In genomic region chr13:26719356-26719945, GRCh38 we compare ENCODE assay signal across 11 cellular contexts. TPM values are rescaled to one million over a fixed set of nuclear protein-coding genes. Genes with fewer than 3 reads are reported as not detected.
DNase-seq lines count a peak whose midpoint lies in the region; ATAC-seq, FAIRE-seq and TF ChIP-seq lines count a peak whose summit lies in the region.
"Had no signal": no experiment of that assay in that cellular context is flagged by ENCODE, and none has a peak within 500 bp of the region (broad histone marks: within the 10 kb centered on the region; RNA-seq: fewer than 3 reads in every experiment).

No MANE protein-coding gene starts in this region.

- H3K4me3 ChIP-seq in HL-60 (replicated peaks; ENCODE audit: insufficient read depth, low read length) (no peak overlapping the region), endothelial cell of umbilical vein (replicated peaks in 1 of 3; ENCODE audit: insufficient read depth in 1 of 3, low read depth in 1 of 3, low read length in 3 of 3) (no peak overlapping the region), smooth muscle cell (no peak overlapping the region)

- peak; percentile 4 for TF ChIP-seq CTCF in HL-60 (IDR thresholded peaks at IDR 0.05; ENCODE audit: insufficient read depth, low read length)
- TF ChIP-seq CTCF in endothelial cell of umbilical vein (IDR thresholded peaks at IDR 0.05; ENCODE audit: extremely low read depth in 1 of 2, insufficient read depth in 1 of 2, low read depth in 1 of 2, low read length in 2 of 2) = peak in 1 of 2 donors; percentile 20
- no peak for TF ChIP-seq CTCF in smooth muscle cell (IDR thresholded peaks at IDR 0.05; ENCODE audit: borderline replicate concordance, insufficient read depth, poor library complexity, severe bottlenecking)

- dilution Hi-C loops in endothelial cell of umbilical vein (cut with MboI; ENCODE audit: extremely low pct_ligation_motif_present, low sequenced_read_pairs) = no loop called here

- H3K27ac ChIP-seq in HL-60 (replicated peaks) (peak overlapping the region; percentile 30; the same call in 1 of the 2 replicates), endothelial cell of umbilical vein (ENCODE audit: insufficient read depth, low read depth, low read length) (no peak overlapping the region), smooth muscle cell (ENCODE audit: low read depth) (no peak overlapping the region)

- peak; percentile 24 for FAIRE-seq in endothelial cell of umbilical vein (lab: Jason Lieb, UNC)

- H3K9me3 ChIP-seq in endothelial cell of umbilical vein (replicated peaks; ENCODE audit: control insufficient read depth, insufficient read depth, low read length) = no peaks in the 10 kb centered on the region
- no peaks in the 10 kb centered on the region for H3K9me3 ChIP-seq in smooth muscle cell (replicated peaks; ENCODE audit: low read depth)

- H3K4me2 ChIP-seq in endothelial cell of umbilical vein (ENCODE audit: insufficient read depth, low read length) = no peak overlapping the region
- H3K4me2 ChIP-seq in smooth muscle cell = no peak overlapping the region

- DNase-seq in AML-193 (lab: John Stamatoyannopoulos, UW) (peak; percentile 76 to 80), HL-60 (ENCODE audit: low read depth in 1 of 2, low spot score in 1 of 2) (peak; percentile 21 to 71), NOMO-1 (lab: John Stamatoyannopoulos, UW; ENCODE audit: unreplicated experiment in 2 of 2) (peak; percentile 18 to 40), endothelial cell of umbilical vein (ENCODE audit: low read depth, low spot score) (peak; percentile 67), smooth muscle cell (lab: John Stamatoyannopoulos, UW; ENCODE audit: unreplicated experiment) (no peak), amniotic stem cell (lab: John Stamatoyannopoulos, UW) (no peak)
- DNase-seq in activated naive CD4-positive, alpha-beta T cell treated with anti-CD3 and anti-CD28 coated beads, Interleukin-2, amount 50 U/mL, for 16 hours = no peak
- DNase-seq: activated CD4-positive, alpha-beta T cell treated with anti-CD3 and anti-CD28 coated beads, Interleukin-2, amount 50 U/mL, for 48 hours; cortex of kidney; GOT3 had no signal

- H3K9ac ChIP-seq in endothelial cell of umbilical vein (replicated peaks; ENCODE audit: extremely low read depth, insufficient read depth, low read length) (no peak overlapping the region), smooth muscle cell (ENCODE audit: low read depth) (no peak overlapping the region)

- BruUV-seq in endothelial cell of umbilical vein (replicated peaks; lab: Mats Ljungman, UMichigan) = no TSS peak

- H4K20me1 ChIP-seq in endothelial cell of umbilical vein (replicated peaks; ENCODE audit: control insufficient read depth, extremely low read depth, insufficient read depth, low read length) = no peaks in the 10 kb centered on the region
- no peaks in the 10 kb centered on the region for H4K20me1 ChIP-seq in smooth muscle cell (ENCODE audit: low read depth)

- H2AFZ ChIP-seq in endothelial cell of umbilical vein (ENCODE audit: low read depth, low read length) (no peak overlapping the region), smooth muscle cell (ENCODE audit: low read depth) (no peak overlapping the region)

- no peaks in the 10 kb centered on the region for H3K36me3 ChIP-seq in endothelial cell of umbilical vein (ENCODE audit: control insufficient read depth in 2 of 2, extremely low read depth in 1 of 2, insufficient read depth in 2 of 2, low read length in 2 of 2)
- no peaks in the 10 kb centered on the region for H3K36me3 ChIP-seq in smooth muscle cell (ENCODE audit: low read depth)

- no peak for TF ChIP-seq POLR2A in endothelial cell of umbilical vein (IDR thresholded peaks at IDR 0.05; ENCODE audit: low read depth, low read length)

- no peaks in the 10 kb centered on the region for H3K9me1 ChIP-seq in endothelial cell of umbilical vein (replicated peaks; ENCODE audit: control insufficient read depth, extremely low read depth, insufficient read depth, low read length)

- CTCF ChIA-PET in endothelial cell of umbilical vein (lab: Charles Lee) = interaction anchor here (0.7 to 1.6 kb wide), 9 partner anchors 8 to 535 kb away, joined by 3 to 6 read pairs (median 5); no protein-coding TSS in a partner anchor

- ATAC-seq in HG03280 (IDR thresholded peaks at IDR 0.05; ENCODE audit: unreplicated experiment) = no peak

- H3F3A ChIP-seq in smooth muscle cell (ENCODE audit: low read depth) = no peaks in the 10 kb centered on the region

- H3K4me1 ChIP-seq in endothelial cell of umbilical vein (ENCODE audit: control insufficient read depth, extremely low read depth, insufficient read depth, low read length) (no peaks in the 10 kb centered on the region), smooth muscle cell (ENCODE audit: low read depth) (no peaks in the 10 kb centered on the region)

- H3K27me3 ChIP-seq in HL-60 (ENCODE audit: insufficient read depth, poor library complexity, severe bottlenecking) (no peaks in the 10 kb centered on the region), endothelial cell of umbilical vein (ENCODE audit: control insufficient read depth in 2 of 2, insufficient read depth in 2 of 2, low read length in 2 of 2) (peaks cover 0 to 7% of the 10 kb centered on the region in 2 experiments), smooth muscle cell (ENCODE audit: low read depth) (peaks cover 4% of the 10 kb centered on the region)

- POLR2A ChIA-PET in endothelial cell of umbilical vein (lab: Charles Lee) = no interaction called here

- intact Hi-C loops in endothelial cell of umbilical vein (cut with micrococcal nuclease) = no loop called here

- H3K79me2 ChIP-seq in endothelial cell of umbilical vein (ENCODE audit: control insufficient read depth, insufficient read depth, low read length) (no peaks in the 10 kb centered on the region), smooth muscle cell (ENCODE audit: low read depth) (no peaks in the 10 kb centered on the region)

- WGBS in smooth muscle cell (ENCODE audit: low lambda C conversion rate) = 64% methylated on average over 5 of the region's 5 CpGs

TF ChIP-seq in endothelial cell of umbilical vein, 7 proteins besides CTCF, POLR2A, EP300 and RAD21:
- TF ChIP-seq GATA2 (IDR thresholded peaks at IDR 0.05; ENCODE audit: insufficient read depth, insufficient read length, low read depth, low read length) (no peak), MAX (IDR thresholded peaks at IDR 0.05; ENCODE audit: insufficient read depth, insufficient read length) (no peak), JUN (IDR thresholded peaks at IDR 0.05; ENCODE audit: borderline replicate concordance, insufficient read depth, insufficient read length, low read depth) (no peak), EZH2 (IDR thresholded peaks at IDR 0.05; ENCODE audit: borderline replicate concordance, low read depth, low read length, severe bottlenecking) (no peak), MYC (IDR thresholded peaks at IDR 0.05; ENCODE audit: low read depth, low read length) (no peak), FOS (IDR thresholded peaks at IDR 0.05; ENCODE audit: borderline replicate concordance, insufficient read depth, low read length) (no peak)

RNA-seq across cellular contexts. Expression of gene GPR12, which starts 41.1 kb away (rescaled TPM):
- not detected in 2 replicates for total RNA-seq in endothelial cell of umbilical vein
- polyA plus RNA-seq in endothelial cell of umbilical vein = not detected in 2 replicates
- polyA plus RNA-seq in endothelial cell of umbilical vein (2011; cell fraction: cytosol; rRNA removed) = not detected in 2 replicates
- not detected in 2 replicates for polyA plus RNA-seq in endothelial cell of umbilical vein (2011; cell fraction: nucleus; rRNA removed)
- not detected in 2 replicates for polyA plus RNA-seq in endothelial cell of umbilical vein (2012)
- not detected in 2 replicates for polyA minus RNA-seq in endothelial cell of umbilical vein
- not detected for polyA minus RNA-seq in endothelial cell of umbilical vein (2011; cell fraction: cytosol; rRNA and poly(A)+ RNA removed)
- not detected in 2 replicates for polyA minus RNA-seq in endothelial cell of umbilical vein (2011; cell fraction: nucleus; rRNA and poly(A)+ RNA removed)
- total RNA-seq in smooth muscle cell = not detected in 2 replicates
- not detected in 2 replicates for polyA plus RNA-seq in smooth muscle cell

Comparison
In these comparisons a context has a peak if more than half of its experiments do, and no peak if none do; other contexts are left out.
1. DNase-seq: peak in AML-193 (2 of 2), HL-60 (2 of 2), NOMO-1 (2 of 2) and endothelial cell of umbilical vein (single experiment); none in smooth muscle cell (single experiment), amniotic stem cell (single experiment) and activated naive CD4-positive, alpha-beta T cell treated with anti-CD3 and anti-CD28 coated beads, Interleukin-2, amount 50 U/mL, for 16 hours (single experiment).